In the genomic region with DNA sequence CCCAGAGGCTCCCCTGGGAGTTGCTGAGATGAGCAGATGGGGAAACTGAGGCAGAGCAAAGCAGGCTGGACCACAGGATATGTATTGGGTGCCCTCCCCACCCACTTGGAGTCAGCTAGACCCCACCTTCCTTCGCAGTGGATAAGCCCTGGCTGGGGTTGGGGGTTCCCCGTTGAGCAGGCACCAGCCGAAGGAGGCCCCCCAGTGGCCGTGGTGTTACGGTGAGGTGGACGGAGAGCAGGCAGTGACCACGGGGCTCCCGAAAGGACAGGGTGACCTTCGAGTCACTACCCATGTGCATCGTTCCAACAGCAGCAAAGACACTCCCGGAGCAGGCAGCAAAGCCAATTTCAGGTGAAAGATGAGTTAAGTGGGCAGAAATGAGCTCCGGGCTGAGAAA, we compare ENCODE assay signal across 11 cellular contexts.
A peak's percentile ranks its signal among the peaks of the same experiment; 100 is the strongest.
DNase-seq lines count a peak whose midpoint lies in the region; ATAC-seq and TF ChIP-seq lines count a peak whose summit lies in the region.
"Had no signal": no experiment of that assay in that cellular context is flagged by ENCODE, and none has a peak within 500 bp of the region (broad histone marks: within the 10 kb centered on the region; RNA-seq: fewer than 3 reads in every experiment).

No MANE protein-coding gene starts in this region.

- intact Hi-C loops in upper lobe of right lung (cut with DNase I) = no loop called here

- H3K27me3 ChIP-seq in hepatocyte (no peaks in the 10 kb centered on the region), upper lobe of right lung (no peaks in the 10 kb centered on the region)

- H3K36me3 Mint-ChIP-seq in activated naive CD8-positive, alpha-beta T cell treated with anti-CD3 and anti-CD28 coated beads for 36 hours = no peaks in the 10 kb centered on the region

- H3K9me3 ChIP-seq in hepatocyte (ENCODE audit: low read depth) (no peaks in the 10 kb centered on the region), upper lobe of right lung (no peaks in the 10 kb centered on the region)

- H3K4me1 Mint-ChIP-seq in stimulated activated naive CD8-positive, alpha-beta T cell treated with anti-CD3 and anti-CD28 coated beads, Interleukin-15, amount 100 ng/mL, for 72 hours = no peaks in the 10 kb centered on the region
- H3K4me1 Mint-ChIP-seq in activated naive CD8-positive, alpha-beta T cell treated with anti-CD3 and anti-CD28 coated beads for 36 hours = no peaks in the 10 kb centered on the region

- peak overlapping the region in 1 of 2 donors; percentile 49 for H3K27ac Mint-ChIP-seq in stimulated activated naive CD8-positive, alpha-beta T cell treated with anti-CD3 and anti-CD28 coated beads, Interleukin-15, amount 100 ng/mL, for 72 hours
- no peak overlapping the region for H3K27ac Mint-ChIP-seq in activated naive CD8-positive, alpha-beta T cell treated with anti-CD3 and anti-CD28 coated beads for 36 hours

- no peak overlapping the region for H3K27ac ChIP-seq in hepatocyte
- H3K27ac ChIP-seq in upper lobe of right lung = no peak overlapping the region

- no peak overlapping the region for H2AFZ ChIP-seq in hepatocyte

- DNase-seq in stimulated activated naive CD8-positive, alpha-beta T cell treated with anti-CD3 and anti-CD28 coated beads, Interleukin-15, Interleukin-2, amounts not matched to agents 100 U/mL and 50 U/mL, for 24 hours = peak; percentile 25
- no peak for DNase-seq in stimulated activated naive CD8-positive, alpha-beta T cell treated with anti-CD3 and anti-CD28 coated beads, Interleukin-15, amount 100 ng/mL, for 72 hours
- peak; percentile 8 for DNase-seq in activated naive CD8-positive, alpha-beta T cell treated with anti-CD3 and anti-CD28 coated beads for 36 hours
- DNase-seq in hepatocyte (ENCODE audit: low spot score) = peak; percentile 19
- DNase-seq in upper lobe of right lung = no peak
- no peak for DNase-seq in OCI-M1 (lab: John Stamatoyannopoulos, UW)
- DNase-seq in GM03348 (ENCODE audit: low spot score) = no peak
- DNase-seq: cerebellar nuclear complex; NCI-H69; stimulated activated naive CD4-positive, alpha-beta T cell treated with Interleukin-2 at 50 U/mL for 16 hours had no signal

- H3K4me3 ChIP-seq in hepatocyte = no peak overlapping the region
- H3K4me3 ChIP-seq in upper lobe of right lung = no peak overlapping the region

- no peaks in the 10 kb centered on the region for H3K9me2 ChIP-seq in hepatocyte (replicated peaks; ENCODE audit: insufficient read depth)

- H3K79me2 ChIP-seq in hepatocyte = no peaks in the 10 kb centered on the region

- no peak overlapping the region for H3K4me2 ChIP-seq in hepatocyte

- no peaks in the 10 kb centered on the region for H3K9me3 Mint-ChIP-seq in stimulated activated naive CD8-positive, alpha-beta T cell treated with anti-CD3 and anti-CD28 coated beads, Interleukin-15, amount 100 ng/mL, for 72 hours
- no peaks in the 10 kb centered on the region for H3K9me3 Mint-ChIP-seq in activated naive CD8-positive, alpha-beta T cell treated with anti-CD3 and anti-CD28 coated beads for 36 hours

- ATAC-seq in stimulated activated naive CD8-positive, alpha-beta T cell treated with anti-CD3 and anti-CD28 coated beads, Interleukin-15, Interleukin-2, amounts not matched to agents 100 U/mL and 50 U/mL, for 24 hours = no peak
- ATAC-seq in stimulated activated naive CD8-positive, alpha-beta T cell treated with anti-CD3 and anti-CD28 coated beads, Interleukin-15, amount 100 ng/mL, for 72 hours = no peak
- ATAC-seq in upper lobe of right lung (peak; percentile 48), HG03159 (IDR thresholded peaks at IDR 0.05; ENCODE audit: unreplicated experiment) (no peak)

- TF ChIP-seq CTCF in hepatocyte (IDR thresholded peaks at IDR 0.05; ENCODE audit: poor library complexity) (peak; percentile 5), upper lobe of right lung (IDR thresholded peaks at IDR 0.05) (peak; percentile 28)

- H3K27me3 Mint-ChIP-seq in stimulated activated naive CD8-positive, alpha-beta T cell treated with anti-CD3 and anti-CD28 coated beads, Interleukin-15, amount 100 ng/mL, for 72 hours = no peaks in the 10 kb centered on the region
- no peaks in the 10 kb centered on the region for H3K27me3 Mint-ChIP-seq in activated naive CD8-positive, alpha-beta T cell treated with anti-CD3 and anti-CD28 coated beads for 36 hours

- H3K36me3 ChIP-seq in hepatocyte (replicated peaks; ENCODE audit: insufficient read depth, low read depth) (no peaks in the 10 kb centered on the region), upper lobe of right lung (no peaks in the 10 kb centered on the region)

- WGBS in hepatocyte (ENCODE audit: low lambda C conversion rate, missing lambda C conversion rate) = 40% methylated on average over 12 of the region's 12 CpGs

- no peak overlapping the region for H3K4me3 Mint-ChIP-seq in stimulated activated naive CD8-positive, alpha-beta T cell treated with anti-CD3 and anti-CD28 coated beads, Interleukin-15, amount 100 ng/mL, for 72 hours
- no peak overlapping the region for H3K4me3 Mint-ChIP-seq in activated naive CD8-positive, alpha-beta T cell treated with anti-CD3 and anti-CD28 coated beads for 36 hours

- no peaks in the 10 kb centered on the region for H3K4me1 ChIP-seq in hepatocyte (ENCODE audit: insufficient read depth)
- no peaks in the 10 kb centered on the region for H3K4me1 ChIP-seq in upper lobe of right lung

- H4K20me1 ChIP-seq in hepatocyte (ENCODE audit: insufficient read depth, poor library complexity, severe bottlenecking) = no peaks in the 10 kb centered on the region

Comparison
In these comparisons a context has a peak if more than half of its experiments do, and no peak if none do; other contexts are left out.
1. DNase-seq: peak in stimulated activated naive CD8-positive, alpha-beta T cell treated with anti-CD3 and anti-CD28 coated beads, Interleukin-15, Interleukin-2, amounts not matched to agents 100 U/mL and 50 U/mL, for 24 hours (single experiment), activated naive CD8-positive, alpha-beta T cell treated with anti-CD3 and anti-CD28 coated beads for 36 hours (single experiment) and hepatocyte (single experiment); none in stimulated activated naive CD8-positive, alpha-beta T cell treated with anti-CD3 and anti-CD28 coated beads, Interleukin-15, amount 100 ng/mL, for 72 hours (0 of 2), upper lobe of right lung (single experiment), OCI-M1 (single experiment) and GM03348 (single experiment).